In genomic region chr7:98013386-98013785, GRCh38 we compare ENCODE assay signal across 9 cellular contexts. TPM values are rescaled to one million over a fixed set of nuclear protein-coding genes. Genes with fewer than 3 reads are reported as not detected.
DNase-seq lines count a peak whose midpoint lies in the region; ATAC-seq and TF ChIP-seq lines count a peak whose summit lies in the region.
"Not testable (repeated sequence)": the region's sequence is repeated elsewhere in the genome, so short reads cannot be mapped to it uniquely, and the experiment has no call there.
"Had no signal": no experiment of that assay in that cellular context is flagged by ENCODE, and none has a peak within 500 bp of the region (broad histone marks: within the 10 kb centered on the region; RNA-seq: fewer than 3 reads in every experiment).

No MANE protein-coding gene starts in this region.

- not testable (repeated sequence) for H2BK5ac ChIP-seq in mesenchymal stem cell (ENCODE audit: low read depth, low read length, poor library complexity, severe bottlenecking)

- H2BK120ac ChIP-seq in mesenchymal stem cell (ENCODE audit: low read depth, low read length) = not testable (repeated sequence)

- not testable (repeated sequence) for H3K27ac Mint-ChIP-seq in WTC11

- not testable (repeated sequence) for H3K4me1 Mint-ChIP-seq in WTC11

- not testable (repeated sequence) for H2BK15ac ChIP-seq in mesenchymal stem cell (ENCODE audit: low read depth, poor library complexity, severe bottlenecking)

- TF ChIP-seq EP300 in transverse colon (IDR thresholded peaks at IDR 0.05; ENCODE audit: low read depth) = not testable (repeated sequence)

- H3K9me3 ChIP-seq in mesenchymal stem cell (ENCODE audit: control insufficient read depth, low read length); transverse colon: not testable (repeated sequence)

- not testable (repeated sequence) for H4K91ac ChIP-seq in mesenchymal stem cell (ENCODE audit: low read length)

- H2BK12ac ChIP-seq in mesenchymal stem cell (ENCODE audit: low read length in 2 of 2) = not testable (repeated sequence)

- not testable (repeated sequence) for H3K27ac ChIP-seq in mesenchymal stem cell (ENCODE audit: low read length, poor library complexity, severe bottlenecking); transverse colon

- H3K4me3 Mint-ChIP-seq in WTC11 = not testable (repeated sequence)

- peak; percentile 76 for DNase-seq in Daoy (ENCODE audit: low read depth)
- DNase-seq in LHCN-M2 (ENCODE audit: low read depth) = peak; percentile 69
- peak; percentile 82 to 93 for DNase-seq in NCI-H526 (lab: John Stamatoyannopoulos, UW)
- DNase-seq in WTC11 (ENCODE audit: low spot score) = peak; percentile 77
- DNase-seq in epithelial cell of esophagus (ENCODE audit: low read depth) = peak; percentile 75
- peak; percentile 51 for DNase-seq in mesenchymal stem cell
- peak; percentile 16 for DNase-seq in transverse colon

- H2AFZ ChIP-seq in mesenchymal stem cell (ENCODE audit: low read depth, low read length) = not testable (repeated sequence)

- H3K4me3 ChIP-seq in epithelial cell of esophagus (ENCODE audit: low read length); mesenchymal stem cell (ENCODE audit: insufficient read depth in 1 of 2, low read depth in 1 of 2, low read length in 2 of 2); transverse colon: not testable (repeated sequence)

- TF ChIP-seq CTCF in WTC11 (IDR thresholded peaks at IDR 0.05) = peak; percentile 26; the same call in 1 of the 2 replicates
- TF ChIP-seq CTCF in epithelial cell of esophagus (IDR thresholded peaks at IDR 0.05; ENCODE audit: insufficient read depth, low read depth, low read length, missing control alignments) = peak; percentile 65
- TF ChIP-seq CTCF in transverse colon (IDR thresholded peaks at IDR 0.05) = peak; percentile 15 to 44 (median 21)

- H3K23ac ChIP-seq in mesenchymal stem cell (ENCODE audit: low read length in 2 of 2) = not testable (repeated sequence)

- TF ChIP-seq POLR2A in transverse colon (IDR thresholded peaks at IDR 0.05) = not testable (repeated sequence)

- ATAC-seq in GM21737 (IDR thresholded peaks at IDR 0.05; ENCODE audit: unreplicated experiment) (peak; percentile 64), WTC11 (peak; percentile 99)

- H4K8ac ChIP-seq in mesenchymal stem cell (ENCODE audit: low read length) = not testable (repeated sequence)

- H3K4me1 ChIP-seq in mesenchymal stem cell (ENCODE audit: control insufficient read depth, insufficient read depth, low read depth, low read length) = not testable (repeated sequence)
- H3K4me1 ChIP-seq in transverse colon = peaks cover 0 to 14% (median 6%) of the 10 kb centered on the region in 4 donors

- not testable (repeated sequence) for H3K18ac ChIP-seq in mesenchymal stem cell (ENCODE audit: low read depth in 1 of 2, low read length in 2 of 2)

- H3K9me3 Mint-ChIP-seq in WTC11 = not testable (repeated sequence)

- not testable (repeated sequence) for H2AK5ac ChIP-seq in mesenchymal stem cell (ENCODE audit: low read length, severe bottlenecking)

- not testable (repeated sequence) for H3K36me3 ChIP-seq in mesenchymal stem cell (ENCODE audit: control insufficient read depth in 1 of 2, insufficient read depth in 2 of 2, low read depth in 1 of 2, low read length in 2 of 2); transverse colon

- 31% methylated on average over 8 of the region's 10 CpGs for WGBS in mesenchymal stem cell
- WGBS in transverse colon (ENCODE audit: low coverage in 1 of 2), 2 donors = 0 to 17% methylated on average over 4 to 9 of the region's 10 CpGs

- POLR2A ChIA-PET in WTC11 (lab: Charles Lee) = interaction anchor here (1.3 to 2.4 kb wide), 2 partner anchors 40 to 141 kb away, joined by 6 to 14 read pairs; partner anchors contain the start of gene ASNS

- H3K4ac ChIP-seq in mesenchymal stem cell (ENCODE audit: low read depth in 1 of 2, low read length in 2 of 2) = not testable (repeated sequence)

- intact Hi-C loops in transverse colon (cut with DNase I; ENCODE audit: low total_unique reads) = not testable (repeated sequence)

- not testable (repeated sequence) for H3K14ac ChIP-seq in mesenchymal stem cell (ENCODE audit: low read length in 2 of 2)

- H3K9ac ChIP-seq in mesenchymal stem cell (ENCODE audit: low read length) = not testable (repeated sequence)

- in situ Hi-C loops in transverse colon (cut with MboI; ENCODE audit: low pct_ligation_motif_present in 1 of 4, low pct_unique_long_range_greater_than_20kb in 1 of 4, low sequenced_read_pairs in 3 of 4) = loop anchor here in 1 of 4 donors (25.0 kb wide), 1 partner anchor 149 kb away; no protein-coding TSS in a partner anchor

- H3K36me3 Mint-ChIP-seq in WTC11 = not testable (repeated sequence)

- H3K4me2 ChIP-seq in mesenchymal stem cell (ENCODE audit: low read length, poor library complexity, severe bottlenecking) = not testable (repeated sequence)

- not testable (repeated sequence) for H3K79me1 ChIP-seq in mesenchymal stem cell (replicated peaks; ENCODE audit: low read length, poor library complexity, severe bottlenecking)

- not testable (repeated sequence) for H3K27me3 Mint-ChIP-seq in WTC11 (ENCODE audit: low read depth)

- CTCF ChIA-PET in WTC11 (lab: Charles Lee) = interaction anchor here (0.6 to 4.4 kb wide), 27 partner anchors 8 to 909 kb away, joined by 3 to 25 read pairs (median 4); partner anchors contain the start of genes ASNS, BAIAP2L1 and BHLHA15

- H3K27me3 ChIP-seq in mesenchymal stem cell (ENCODE audit: control insufficient read depth in 1 of 2, insufficient read depth in 1 of 2, low read length in 2 of 2); transverse colon: not testable (repeated sequence)

TF ChIP-seq in WTC11, 78 proteins besides CTCF, POLR2A, EP300 and RAD21:
- TF ChIP-seq ZNF121 (CRISPR knock-in tag; IDR thresholded peaks at IDR 0.05) = peak; percentile 73; the same call in 1 of the 2 replicates
TF ChIP-seq in WTC11: peak in this region for 1; not testable (repeated sequence) for 77.

RNA-seq across cellular contexts. Expression of gene OCM2, which starts 23.4 kb away (rescaled TPM):
- total RNA-seq in Daoy (2014; rRNA removed; shearing (Covaris generic)) = not detected in 2 replicates
- total RNA-seq in LHCN-M2 (2014; rRNA removed) (not detected in 2 replicates), WTC11 (2021) (not detected in 3 replicates), transverse colon (not detected)
- polyA plus RNA-seq in LHCN-M2 (2012) = not detected
- polyA plus RNA-seq in mesenchymal stem cell (2013, experiment 1 of 2) = not detected
- polyA plus RNA-seq in mesenchymal stem cell (2013, experiment 2 of 2) = not detected
- total RNA-seq: mesothelial cell of epicardium had no signal

Comparison
In these comparisons a context has a peak if more than half of its experiments do, and no peak if none do; other contexts are left out.
1. DNase-seq: peak in every context shown above with its lines; median percentile 88 in NCI-H526; 77 in WTC11; 76 in Daoy; 75 in epithelial cell of esophagus; 69 in LHCN-M2; 51 in mesenchymal stem cell; 16 in transverse colon.